9 cellular contexts compared by ENCODE assay signal in the genomic region with DNA sequence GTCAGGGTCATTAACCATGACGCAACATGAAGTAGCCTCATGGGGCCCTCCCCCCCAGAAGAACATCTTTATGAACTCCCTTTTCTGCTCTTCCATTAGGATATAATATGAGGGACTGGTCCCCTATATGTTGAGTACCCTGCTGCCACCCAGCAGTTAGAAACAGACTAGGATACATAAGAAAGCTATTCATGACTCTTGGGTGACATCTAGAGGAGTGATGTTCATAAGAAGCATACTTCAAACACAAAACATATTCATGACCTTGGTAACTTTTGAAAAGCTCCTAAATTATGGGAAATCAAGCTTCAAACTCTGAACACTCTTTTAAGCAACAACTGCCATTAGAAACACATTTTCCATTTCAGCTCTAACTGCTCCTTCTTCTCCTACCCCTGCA.
DNase-seq lines count a peak whose midpoint lies in the region; ATAC-seq and TF ChIP-seq lines count a peak whose summit lies in the region.
"Had no signal": no experiment of that assay in that cellular context is flagged by ENCODE, and none has a peak within 500 bp of the region (broad histone marks: within the 10 kb centered on the region; RNA-seq: fewer than 3 reads in every experiment).

No MANE protein-coding gene starts in this region.

- no peaks in the 10 kb centered on the region for H3K36me3 ChIP-seq in heart right ventricle
- H3K36me3 ChIP-seq in upper lobe of right lung = no peaks in the 10 kb centered on the region
- no peaks in the 10 kb centered on the region for H3K36me3 ChIP-seq in Peyer's patch
- H3K36me3 ChIP-seq in suprapubic skin = no peaks in the 10 kb centered on the region

- TF ChIP-seq POLR2A in Peyer's patch (IDR thresholded peaks at IDR 0.05) (no peak), suprapubic skin (IDR thresholded peaks at IDR 0.05) (no peak)

- WGBS in heart right ventricle, 2 donors = 96 to 100% methylated on average over 1 of the region's 1 CpG
- 73% methylated on average over 1 of the region's 1 CpG for WGBS in suprapubic skin

- H3K9me3 ChIP-seq in heart right ventricle (no peaks in the 10 kb centered on the region), upper lobe of right lung (no peaks in the 10 kb centered on the region), Peyer's patch (no peaks in the 10 kb centered on the region), suprapubic skin (no peaks in the 10 kb centered on the region)

- H3K4me3 ChIP-seq in heart right ventricle = no peak overlapping the region
- no peak overlapping the region for H3K4me3 ChIP-seq in upper lobe of right lung
- no peak overlapping the region for H3K4me3 ChIP-seq in Peyer's patch
- no peak overlapping the region for H3K4me3 ChIP-seq in suprapubic skin

- TF ChIP-seq CTCF in heart right ventricle (IDR thresholded peaks at IDR 0.05) (peak in 7 of 9 donors; percentile 21 to 49 (median 40)), upper lobe of right lung (IDR thresholded peaks at IDR 0.05) (peak; percentile 20), Peyer's patch (IDR thresholded peaks at IDR 0.05) (peak in 2 of 6 experiments; percentile 12 to 19), suprapubic skin (IDR thresholded peaks at IDR 0.05) (no peak)

- peaks cover 0 to 9% (median 0%) of the 10 kb centered on the region in 9 donors for H3K4me1 ChIP-seq in heart right ventricle
- no peaks in the 10 kb centered on the region for H3K4me1 ChIP-seq in upper lobe of right lung
- H3K4me1 ChIP-seq in Peyer's patch = no peaks in the 10 kb centered on the region
- no peaks in the 10 kb centered on the region for H3K4me1 ChIP-seq in suprapubic skin

- ATAC-seq in heart right ventricle (no peak), left cardiac atrium (no peak), esophagus mucosa (peak; percentile 37), upper lobe of right lung (no peak)

- intact Hi-C loops in heart right ventricle (cut with DNase I) = no loop called here
- intact Hi-C loops in left cardiac atrium (cut with DNase I) = no loop called here
- intact Hi-C loops in upper lobe of right lung (cut with DNase I) = no loop called here

- H3K27me3 ChIP-seq in heart right ventricle = peaks cover 0 to 4% (median 0%) of the 10 kb centered on the region in 7 donors
- no peaks in the 10 kb centered on the region for H3K27me3 ChIP-seq in upper lobe of right lung
- no peaks in the 10 kb centered on the region for H3K27me3 ChIP-seq in Peyer's patch
- H3K27me3 ChIP-seq in suprapubic skin = no peaks in the 10 kb centered on the region

- H3K27ac ChIP-seq in heart right ventricle (no peak overlapping the region), upper lobe of right lung (no peak overlapping the region), Peyer's patch (no peak overlapping the region), suprapubic skin (no peak overlapping the region)
- H3K27ac ChIP-seq: parathyroid adenoma had no signal

- DNase-seq in heart right ventricle = no peak
- no peak for DNase-seq in left cardiac atrium
- peak; percentile 8 to 53 for DNase-seq in NCI-H526 (lab: John Stamatoyannopoulos, UW)
- no peak for DNase-seq in upper lobe of right lung
- DNase-seq in nucleus accumbens (lab: John Stamatoyannopoulos, UW) = no peak
- DNase-seq in Peyer's patch = no peak
- no peak for DNase-seq in suprapubic skin (ENCODE audit: low spot score in 2 of 2)

- no peak for TF ChIP-seq EP300 in suprapubic skin (IDR thresholded peaks at IDR 0.05)

Comparison
In these comparisons a context has a peak if more than half of its experiments do, and no peak if none do; other contexts are left out.
1. DNase-seq: peak in NCI-H526 (2 of 2); none in heart right ventricle (0 of 2), left cardiac atrium (single experiment), upper lobe of right lung (single experiment), nucleus accumbens (0 of 56), Peyer's patch (0 of 3) and suprapubic skin (0 of 2).
2. CTCF ChIP-seq: peak in heart right ventricle (7 of 9) and upper lobe of right lung (single experiment); none in suprapubic skin (0 of 2).